In genomic region chr7:121940907-121941306, GRCh38 we compare ENCODE assay signal across 15 cellular contexts.
A peak's percentile ranks its signal among the peaks of the same experiment; 100 is the strongest.
DNase-seq lines count a peak whose midpoint lies in the region; ATAC-seq, FAIRE-seq and TF ChIP-seq lines count a peak whose summit lies in the region.
"Had no signal": no experiment of that assay in that cellular context is flagged by ENCODE, and none has a peak within 500 bp of the region (broad histone marks: within the 10 kb centered on the region; RNA-seq: fewer than 3 reads in every experiment).

No MANE protein-coding gene starts in this region.

- peak overlapping the region; percentile 73 for H3K27ac ChIP-seq in H1 (ENCODE audit: low read depth, low read length)
- H3K27ac ChIP-seq: 22Rv1 had no signal

- H2AFZ ChIP-seq in H1 (ENCODE audit: low read length): no peak overlapping the region

- H3K23ac ChIP-seq in H1 (ENCODE audit: insufficient read length): no peak overlapping the region

- H2BK12ac ChIP-seq in H1 (ENCODE audit: low read depth, low read length): peak overlapping the region; percentile 100

- peak overlapping the region; percentile 70 for H3K4ac ChIP-seq in H1 (replicated peaks; ENCODE audit: insufficient read length, low read depth, low read length)

- H3K4me3 Mint-ChIP-seq in stimulated activated memory B cell treated with anti-CD40 and anti-IgM and Interleukin-4, amounts not matched to agents 10 μg/mL and 1 μg/mL and 100 μg/mL, for 72 hours: no peak overlapping the region
- H3K4me3 Mint-ChIP-seq: B cell; CD4-positive, alpha-beta T cell had no signal

- H3K4me1 Mint-ChIP-seq in stimulated activated memory B cell treated with anti-CD40 and anti-IgM and Interleukin-4, amounts not matched to agents 10 μg/mL and 1 μg/mL and 100 μg/mL, for 72 hours: no peaks in the 10 kb centered on the region
- H3K4me1 Mint-ChIP-seq: B cell had no signal

- H3K4me3 ChIP-seq in H1 (ENCODE audit: extremely low read depth in 1 of 4, insufficient read depth in 2 of 4, low read depth in 3 of 4, low read length in 4 of 4): no peak overlapping the region
- H3K4me3 ChIP-seq in foreskin fibroblast (ENCODE audit: low read depth in 1 of 2, low read length in 2 of 2): no peak overlapping the region
- H3K4me3 ChIP-seq: MG63 had no signal

- peak overlapping the region; percentile 90 for H2BK120ac ChIP-seq in H1 (replicated peaks; ENCODE audit: low read depth, low read length)

- H3K18ac ChIP-seq in H1 (ENCODE audit: extremely low read depth, low read length): peak overlapping the region; percentile 95

- no peak for TF ChIP-seq RAD21 in H1 (IDR thresholded peaks at IDR 0.05 in 1 of 2, conservative IDR thresholded peaks at IDR 0.05 in 1 of 2; ENCODE audit: low read depth in 2 of 2, low read length in 2 of 2)

- TF ChIP-seq EP300 in H1 (IDR thresholded peaks at IDR 0.05; ENCODE audit: borderline replicate concordance in 1 of 2, low read depth in 2 of 2, low read length in 2 of 2): no peak

- peak overlapping the region; percentile 99 for H2AK5ac ChIP-seq in H1 (ENCODE audit: low read depth, low read length)

- no peaks in the 10 kb centered on the region; the same call in 1 of the 2 replicates for H3K23me2 ChIP-seq in H1 (ENCODE audit: low read depth, low read length)

- no peaks in the 10 kb centered on the region for H3K79me1 ChIP-seq in H1 (ENCODE audit: low read depth, low read length)

- no peaks in the 10 kb centered on the region for H3K9me3 ChIP-seq in H1 (ENCODE audit: insufficient read depth in 2 of 2, low read depth in 1 of 2, low read length in 1 of 2)
- H3K9me3 ChIP-seq: MG63 had no signal

- peak; percentile 27 for DNase-seq in DMS153 (lab: John Stamatoyannopoulos, UW)
- no peak for DNase-seq in DMS153 treated with DMSO at 0.1 percent for 48 hours (lab: John Stamatoyannopoulos, UW; ENCODE audit: unreplicated experiment)
- DNase-seq in H1 (ENCODE audit: low read depth in 1 of 2, low spot score in 2 of 2): no peak
- peak; percentile 52 for DNase-seq in islet precursor cell
- DNase-seq in NCI-H82 treated with DMSO at 0.1 percent for 48 hours (lab: John Stamatoyannopoulos, UW; ENCODE audit: unreplicated experiment): no peak
- DNase-seq in foreskin fibroblast: no peak
- no peak for DNase-seq in SKM-1 treated with dmso at 0.1 percent for 144 hours (lab: John Stamatoyannopoulos, UW; ENCODE audit: unreplicated experiment)
- DNase-seq: CD4-positive, alpha-beta T cell; MG63; NCI-H1694; NCI-H2107; NK-92 treated with Interleukin-12 subunit alpha and Interleukin-12 subunit beta, amount 100 ng/mL, for 24 hours had no signal

- peak overlapping the region; percentile 38 for H4K5ac ChIP-seq in H1 (ENCODE audit: insufficient read length, low read depth, low read length)

- peak overlapping the region in 1 of 2 experiments; percentile 51; a peak in 2 of 4 replicates for H3K4me2 ChIP-seq in H1 (ENCODE audit: insufficient read depth in 1 of 2, low read depth in 2 of 2, low read length in 2 of 2)

- peaks cover 10 to 44% (median 29%) of the 10 kb centered on the region in 4 experiments; a peak in 6 of 7 replicates for H3K4me1 ChIP-seq in H1 (replicated peaks in 1 of 4; ENCODE audit: control insufficient read depth in 3 of 4, insufficient read depth in 4 of 4, low read length in 3 of 4)

- peaks cover 0 to 57% of the 10 kb centered on the region in 2 experiments; a peak in 3 of 4 replicates for H3K79me2 ChIP-seq in H1 (ENCODE audit: control insufficient read depth in 1 of 2, insufficient read depth in 2 of 2, low read length in 2 of 2)

- no peak overlapping the region for H3K9ac ChIP-seq in H1 (replicated peaks in 1 of 4; ENCODE audit: extremely low read depth in 1 of 4, low read depth in 3 of 4, low read length in 3 of 4)

- peak; percentile 44 for ATAC-seq in stimulated activated memory B cell treated with anti-CD40 and anti-IgM and Interleukin-4, amounts not matched to agents 10 μg/mL and 1 μg/mL and 100 μg/mL, for 72 hours

- H3K27me3 ChIP-seq in H1 (replicated peaks in 1 of 4; ENCODE audit: control insufficient read depth in 3 of 4, extremely low read depth in 1 of 4, insufficient read depth in 3 of 4, low read length in 3 of 4): no peaks in the 10 kb centered on the region
- H3K27me3 ChIP-seq: MG63 had no signal

- H2BK20ac ChIP-seq in H1 (ENCODE audit: low read length): peak overlapping the region; percentile 98

- peaks cover 0 to 4% (median 0%) of the 10 kb centered on the region in 4 experiments; a peak in 3 of 8 replicates for H3K36me3 ChIP-seq in H1 (ENCODE audit: control insufficient read depth in 2 of 4, insufficient read depth in 4 of 4, low read length in 3 of 4)
- H3K36me3 ChIP-seq: MG63 had no signal

- CTCF ChIA-PET in H1 (lab: Charles Lee; ENCODE audit: partially characterized antibody): interaction anchor here (1.6 to 2.0 kb wide), 2 partner anchors 19 to 53 kb away, joined by 3 to 7 read pairs; no protein-coding TSS in a partner anchor

- H3K9me3 Mint-ChIP-seq in stimulated activated memory B cell treated with anti-CD40 and anti-IgM and Interleukin-4, amounts not matched to agents 10 μg/mL and 1 μg/mL and 100 μg/mL, for 72 hours: no peaks in the 10 kb centered on the region
- H3K9me3 Mint-ChIP-seq: CD4-positive, alpha-beta T cell had no signal

- H3K14ac ChIP-seq in H1 (ENCODE audit: insufficient read length): no peak overlapping the region

- peak overlapping the region; percentile 96 for H4K91ac ChIP-seq in H1 (replicated peaks; ENCODE audit: insufficient read length, low read length)

- H3K56ac ChIP-seq in H1 (replicated peaks; ENCODE audit: insufficient read length, low read depth, low read length): peak overlapping the region; percentile 32

- POLR2A ChIA-PET in H1 (lab: Charles Lee; ENCODE audit: partially characterized antibody): interaction anchor here (0.6 to 4.9 kb wide), 7 partner anchors 12 to 131 kb away, joined by 3 to 35 read pairs (median 4); no protein-coding TSS in a partner anchor

- no peak for TF ChIP-seq POLR2A in H1 (IDR thresholded peaks at IDR 0.05; ENCODE audit: control extremely low read depth in 1 of 2, low read depth in 2 of 2, low read length in 2 of 2)

- no peaks in the 10 kb centered on the region for H3K36me3 Mint-ChIP-seq in stimulated activated memory B cell treated with anti-CD40 and anti-IgM and Interleukin-4, amounts not matched to agents 10 μg/mL and 1 μg/mL and 100 μg/mL, for 72 hours

- H4K20me1 ChIP-seq in H1 (replicated peaks in 1 of 2; ENCODE audit: control insufficient read depth in 1 of 2, insufficient read depth in 2 of 2, low read length in 2 of 2): no peaks in the 10 kb centered on the region

- FAIRE-seq in H1 (lab: Jason Lieb, UNC): peak; percentile 70

- no peak overlapping the region for H3K27ac Mint-ChIP-seq in stimulated activated memory B cell treated with anti-CD40 and anti-IgM and Interleukin-4, amounts not matched to agents 10 μg/mL and 1 μg/mL and 100 μg/mL, for 72 hours
- H3K27ac Mint-ChIP-seq: B cell; CD4-positive, alpha-beta T cell had no signal

- peak overlapping the region; percentile 96 for H2BK5ac ChIP-seq in H1 (ENCODE audit: low read depth, low read length)

- H3K27me3 Mint-ChIP-seq in stimulated activated memory B cell treated with anti-CD40 and anti-IgM and Interleukin-4, amounts not matched to agents 10 μg/mL and 1 μg/mL and 100 μg/mL, for 72 hours: no peaks in the 10 kb centered on the region
- H3K27me3 Mint-ChIP-seq: B cell; CD4-positive, alpha-beta T cell had no signal

- no peak for TF ChIP-seq CTCF in H1 (IDR thresholded peaks at IDR 0.05; ENCODE audit: control extremely low read depth in 1 of 3, insufficient read depth in 1 of 3, low read depth in 1 of 3, low read length in 3 of 3)
- no peak for TF ChIP-seq CTCF in foreskin fibroblast (IDR thresholded peaks at IDR 0.05; ENCODE audit: low read depth, low read length)

- WGBS in H1 (ENCODE audit: extremely low coverage in 1 of 2, insufficient coverage in 1 of 2, insufficient read length in 1 of 2, insufficient replicate concordance in 2 of 2, low coverage in 1 of 2, low lambda C conversion rate in 2 of 2, missing lambda C conversion rate in 1 of 2), 2 experiments: 71% methylated on average over 3 of the region's 3 CpGs; no CpG with 5 or more reads in 1 of the 2 experiments

- H4K8ac ChIP-seq in H1 (ENCODE audit: extremely low read depth, insufficient read depth, low read length): no peak overlapping the region

- H2BK15ac ChIP-seq in H1 (ENCODE audit: low read length): no peak overlapping the region; the same call in 1 of the 2 replicates

TF ChIP-seq in H1, 55 proteins besides CTCF, POLR2A, EP300 and RAD21:
- TF ChIP-seq CHD2 (IDR thresholded peaks at IDR 0.05; ENCODE audit: low read length): no peak
- no peak for TF ChIP-seq BCL11A (IDR thresholded peaks at IDR 0.05; ENCODE audit: low read depth in 2 of 2, low read length in 2 of 2)
- TF ChIP-seq PHF8 (conservative IDR thresholded peaks at IDR 0.05; ENCODE audit: low read depth, low read length): no peak
- no peak for TF ChIP-seq FOSL1 (IDR thresholded peaks at IDR 0.05; ENCODE audit: insufficient read depth, low read depth, low read length)
- no peak for TF ChIP-seq CBX5 (IDR thresholded peaks at IDR 0.05; ENCODE audit: low read depth, low read length)
- no peak for TF ChIP-seq RBBP5 (IDR thresholded peaks at IDR 0.05; ENCODE audit: borderline replicate concordance, low read depth, low read length)
- TF ChIP-seq USF2 (IDR thresholded peaks at IDR 0.05; ENCODE audit: low read length): no peak
- TF ChIP-seq JUND (IDR thresholded peaks at IDR 0.05; ENCODE audit: low read length): no peak
- TF ChIP-seq KDM4A (IDR thresholded peaks at IDR 0.05; ENCODE audit: low read depth, low read length, severe bottlenecking): no peak
- no peak for TF ChIP-seq YY1 (IDR thresholded peaks at IDR 0.05; ENCODE audit: low read depth, low read length)
- no peak for TF ChIP-seq KDM1A (IDR thresholded peaks at IDR 0.05; ENCODE audit: borderline replicate concordance, low read length)
- no peak for TF ChIP-seq TCF12 (IDR thresholded peaks at IDR 0.05; ENCODE audit: low read depth, low read length)
- no peak for TF ChIP-seq CEBPB (IDR thresholded peaks at IDR 0.05; ENCODE audit: low read depth, low read length)
- no peak for TF ChIP-seq CTBP2 (IDR thresholded peaks at IDR 0.05; ENCODE audit: borderline replicate concordance, insufficient read depth, insufficient read length, low read length)
- TF ChIP-seq CREB1 (IDR thresholded peaks at IDR 0.05): no peak
- TF ChIP-seq BACH1 (IDR thresholded peaks at IDR 0.05; ENCODE audit: low read length): no peak
- no peak for TF ChIP-seq GTF2F1 (IDR thresholded peaks at IDR 0.05; ENCODE audit: borderline replicate concordance, low read depth, low read length)

Comparison
In these comparisons a context has a peak if more than half of its experiments do, and no peak if none do; other contexts are left out.
1. DNase-seq: peak in DMS153 (single experiment) and islet precursor cell (single experiment); none in DMS153 treated with DMSO at 0.1 percent for 48 hours (single experiment), H1 (0 of 2), NCI-H82 treated with DMSO at 0.1 percent for 48 hours (single experiment), foreskin fibroblast (0 of 2) and SKM-1 treated with dmso at 0.1 percent for 144 hours (single experiment).